Comparison of ENCODE assay signal across 8 cellular contexts in genomic region chr2:176130153-176130916, GRCh38. TPM values are rescaled to one million over a fixed set of nuclear protein-coding genes. Genes with fewer than 3 reads are reported as not detected.
DNase-seq lines count a peak whose midpoint lies in the region; ATAC-seq, FAIRE-seq and TF ChIP-seq lines count a peak whose summit lies in the region.

No MANE protein-coding gene starts in this region.

- H2AFZ ChIP-seq in K562 (ENCODE audit: low read depth, low read length) = peak overlapping the region; percentile 28; the same call in 1 of the 2 replicates

- H3K4me1 ChIP-seq in CD8-positive, alpha-beta memory T cell (ENCODE audit: insufficient read depth, low read length) = peaks cover 20% of the 10 kb centered on the region
- peaks cover 0 to 21% of the 10 kb centered on the region in 2 experiments; a peak in 2 of 5 replicates for H3K4me1 ChIP-seq in K562 (replicated peaks in 1 of 2; ENCODE audit: control insufficient read depth in 2 of 2, insufficient read depth in 2 of 2, low read length in 2 of 2)
- peaks cover 17% of the 10 kb centered on the region for H3K4me1 ChIP-seq in mucosa of descending colon (ENCODE audit: low read depth)
- H3K4me1 ChIP-seq in aorta (ENCODE audit: control insufficient read depth in 1 of 2, insufficient read depth in 2 of 2, low read length in 2 of 2) = no peaks in the 10 kb centered on the region

- peak overlapping the region; percentile 29 for H3K4me2 ChIP-seq in K562 (ENCODE audit: insufficient read depth, low read length)

- peak overlapping the region; percentile 60 to 92 (median 78) for H3K4me3 Mint-ChIP-seq in CD8-positive, alpha-beta memory T cell

- peak in 2 of 5 donors; percentile 27 to 30 for DNase-seq in CD8-positive, alpha-beta memory T cell
- peak; percentile 31 for DNase-seq in NCI-H2029 treated with DMSO at 0.1 percent for 48 hours (lab: John Stamatoyannopoulos, UW)
- DNase-seq in K562 (ENCODE audit: extremely low read depth in 1 of 4, low spot score in 3 of 4) = peak; percentile 49 to 66 (median 61)
- DNase-seq in mucosa of descending colon = peak; percentile 60 to 74 (median 67)
- peak in 1 of 2 donors; percentile 89 for DNase-seq in aorta
- DNase-seq in frontal cortex (ENCODE audit: low spot score in 2 of 2) = no peak

- H3K9me1 ChIP-seq in K562 (ENCODE audit: control insufficient read depth, insufficient read depth, low read length) = no peaks in the 10 kb centered on the region

- 0 out of 2 replicates have a peak, but pooled peaks cover 5% of the 10 kb centered on the region for H4K20me1 ChIP-seq in K562 (replicated peaks; ENCODE audit: control insufficient read depth, insufficient read depth, low read length)

- peaks cover 5 to 33% (median 21%) of the 10 kb centered on the region in 5 donors for H3K9me3 Mint-ChIP-seq in CD8-positive, alpha-beta memory T cell

- no peaks in the 10 kb centered on the region for H3K79me2 ChIP-seq in K562 (ENCODE audit: control insufficient read depth, insufficient read depth, low read length)

- no peak for TF ChIP-seq RAD21 in K562 (CRISPR knock-in tag; conservative IDR thresholded peaks at IDR 0.05 in 1 of 2, IDR thresholded peaks at IDR 0.05 in 1 of 2)

- POLR2A ChIA-PET in CD8-positive, alpha-beta memory T cell (lab: Charles Lee) = no interaction called here
- POLR2A ChIA-PET in K562 (lab: Yijun Ruan, JAX) = no interaction called here

- intact Hi-C loops in K562 (cut with micrococcal nuclease) = no loop called here
- intact Hi-C loops in mucosa of descending colon (cut with DNase I, micrococcal nuclease) = no loop called here
- intact Hi-C loops in aorta (cut with DNase I) = no loop called here

- in situ Hi-C loops in K562 (cut with MboI) = loop anchor here (25.0 kb wide), 2 partner anchors 682 to 1632 kb away; no protein-coding TSS in a partner anchor

- no peaks in the 10 kb centered on the region for H3K36me3 Mint-ChIP-seq in CD8-positive, alpha-beta memory T cell

- TF ChIP-seq CTCF in K562 (IDR thresholded peaks at IDR 0.05 in 2 of 3, conservative IDR thresholded peaks at IDR 0.05 in 1 of 3; ENCODE audit: insufficient read depth in 2 of 3, low read depth in 1 of 3, low read length in 3 of 3) (no peak), mucosa of descending colon (IDR thresholded peaks at IDR 0.05) (no peak)

- ATAC-seq in K562 (peak; percentile 80), mucosa of descending colon (peak; percentile 61), aorta (ENCODE audit: low FRiP score) (peak; percentile 60), GM18498 (IDR thresholded peaks at IDR 0.05; ENCODE audit: unreplicated experiment) (no peak), GM19455 (IDR thresholded peaks at IDR 0.05; ENCODE audit: unreplicated experiment) (no peak)

- H3K4me3 ChIP-seq in CD8-positive, alpha-beta memory T cell (ENCODE audit: low read length) = no peak overlapping the region
- peak overlapping the region; percentile 27 for H3K4me3 ChIP-seq in K562
- peak overlapping the region; percentile 36 for H3K4me3 ChIP-seq in mucosa of descending colon
- peak overlapping the region; percentile 61 to 83 for H3K4me3 ChIP-seq in aorta (ENCODE audit: low read length in 2 of 2)

- under 1% methylated on average over 45 of the region's 98 CpGs for WGBS in K562 (ENCODE audit: insufficient coverage, low coverage, missing lambda C conversion rate)
- 1% methylated on average over 41 to 98 of the region's 98 CpGs for WGBS in aorta, 2 donors

- H3K36me3 ChIP-seq in CD8-positive, alpha-beta memory T cell (ENCODE audit: insufficient read depth, low read length) = no peaks in the 10 kb centered on the region
- H3K36me3 ChIP-seq in K562 (ENCODE audit: control insufficient read depth, insufficient read depth, low read length) = no peaks in the 10 kb centered on the region
- no peaks in the 10 kb centered on the region for H3K36me3 ChIP-seq in mucosa of descending colon (ENCODE audit: low read depth)
- H3K36me3 ChIP-seq in aorta (ENCODE audit: control insufficient read depth in 1 of 2, insufficient read depth in 2 of 2, low read length in 1 of 2) = no peaks in the 10 kb centered on the region

- H3K27me3 Mint-ChIP-seq in CD8-positive, alpha-beta memory T cell = peaks cover 79 to 87% of the 10 kb centered on the region in 2 donors

- H3K4me1 Mint-ChIP-seq in CD8-positive, alpha-beta memory T cell = peaks cover 31 to 48% (median 37%) of the 10 kb centered on the region in 3 donors

- CTCF ChIA-PET in CD8-positive, alpha-beta memory T cell (lab: Charles Lee) = interaction anchor here (0.9 to 2.4 kb wide), 3 partner anchors 13 to 325 kb away, joined by 3 to 14 read pairs (median 3); no protein-coding TSS in a partner anchor
- CTCF ChIA-PET in K562 (lab: Yijun Ruan, JAX; ENCODE audit: low intra/inter-chr PET ratio) = no interaction called here

- no peak for TF ChIP-seq EP300 in K562 (IDR thresholded peaks at IDR 0.05; ENCODE audit: low read length)

- H3K27me3 ChIP-seq in CD8-positive, alpha-beta memory T cell (ENCODE audit: insufficient read depth, low read length, poor library complexity, severe bottlenecking) = peaks cover 88% of the 10 kb centered on the region
- H3K27me3 ChIP-seq in K562 (ENCODE audit: control insufficient read depth in 2 of 2, insufficient read depth in 2 of 2, low read length in 2 of 2) (peaks cover 47 to 63% of the 10 kb centered on the region in 2 experiments), aorta (ENCODE audit: control insufficient read depth in 1 of 2, insufficient read depth in 2 of 2, low read length in 1 of 2) (no peaks in the 10 kb centered on the region)

- no peak for TF ChIP-seq POLR2A in K562 (conservative IDR thresholded peaks at IDR 0.05)

- peak overlapping the region in 1 of 2 experiments; percentile 62; a peak in 2 of 4 replicates for H3K9ac ChIP-seq in K562 (ENCODE audit: insufficient read depth in 1 of 2, low read depth in 2 of 2, low read length in 2 of 2)

- H3K27ac ChIP-seq in CD8-positive, alpha-beta memory T cell (ENCODE audit: low read depth, low read length) = no peak overlapping the region
- H3K27ac ChIP-seq in K562 (ENCODE audit: extremely low read depth, low read depth, low read length) = no peak overlapping the region
- H3K27ac ChIP-seq in aorta (ENCODE audit: low read depth in 1 of 2, low read length in 2 of 2) = peak overlapping the region; percentile 54 to 64

- H3K9me3 ChIP-seq in CD8-positive, alpha-beta memory T cell (ENCODE audit: low read length) = no peaks in the 10 kb centered on the region
- H3K9me3 ChIP-seq in K562 (replicated peaks; ENCODE audit: control insufficient read depth, insufficient read depth, low read depth, low read length) (no peaks in the 10 kb centered on the region), mucosa of descending colon (no peaks in the 10 kb centered on the region), aorta (ENCODE audit: control insufficient read depth, low read length) (no peaks in the 10 kb centered on the region)

- H3K27ac Mint-ChIP-seq in CD8-positive, alpha-beta memory T cell = peak overlapping the region in 2 of 8 donors; percentile 13 to 71

- BruUV-seq in K562 (replicated peaks; lab: Mats Ljungman, UMichigan) = no TSS peak

- no peak for FAIRE-seq in K562 (lab: Jason Lieb, UNC)
- FAIRE-seq in frontal cortex (lab: Jason Lieb, UNC) = no peak

RNA-seq across cellular contexts. Expression of gene HOXD8, which starts 0.8 kb away (rescaled TPM):
- total RNA-seq in CD8-positive, alpha-beta memory T cell = not detected
- polyA plus RNA-seq in CD8-positive, alpha-beta memory T cell = not detected
- not detected in 2 replicates for total RNA-seq in K562 (2011; cell fraction: chromatin; rRNA removed; ENCODE audit: low replicate concordance)
- total RNA-seq in K562 (2011; cell fraction: nucleolus; rRNA removed) = not detected in 2 replicates
- total RNA-seq in K562 (2011; cell fraction: nucleoplasm; rRNA removed) = not detected in 2 replicates
- not detected in 2 replicates for total RNA-seq in K562 (2014; rRNA removed)
- total RNA-seq in K562 (2014; rRNA removed; fragmentation: Illumina TruSeq; extraction: Trizol) = 0.15 TPM in 1 of 2 replicates, not detected in the other
- not detected in 2 replicates for total RNA-seq in K562 (2015; rRNA removed; fragmentation: Illumina TruSeq; extraction: Trizol)
- not detected in 2 replicates for total RNA-seq in K562 (2021)
- polyA plus RNA-seq in K562 (2011; rRNA removed) = not detected in 2 replicates
- polyA plus RNA-seq in K562 (2011; cell fraction: cytosol; rRNA removed) = not detected in 2 replicates
- polyA plus RNA-seq in K562 (2011; cell fraction: nucleus; rRNA removed) = not detected in 2 replicates
- polyA plus RNA-seq in K562 (2012) = 0.57 TPM in 1 of 2 replicates, not detected in the other
- not detected in 2 replicates for polyA plus RNA-seq in K562 (2014; fragmentation: Illumina TruSeq; extraction: Trizol)
- polyA plus RNA-seq in K562 (2014; fragmentation: Nextera tagmentation; extraction: Ambion mirVana) = under 1 TPM in 1 of 2 experiments, not detected in 1; 0.04 TPM
- 0.30 TPM in 1 of 2 replicates, not detected in the other for polyA plus RNA-seq in K562 (2014; rRNA removed)
- not detected in 2 replicates for polyA minus RNA-seq in K562 (2011; rRNA and poly(A)+ RNA removed)
- polyA minus RNA-seq in K562 (2011; cell fraction: cytosol; rRNA and poly(A)+ RNA removed) = not detected in 2 replicates
- polyA minus RNA-seq in K562 (2011; cell fraction: nucleus; rRNA and poly(A)+ RNA removed) = 0.22 TPM in 1 of 2 replicates, not detected in the other
- total RNA-seq in mucosa of descending colon = 10 to 100 TPM in 1 of 3 donors, 1 to 10 TPM in 2; 4.9 to 13.8 (median 5.6) TPM
- 10 to 100 TPM; 11.5 to 14.4 TPM for total RNA-seq in aorta
- 1 to 10 TPM; 2.5 to 7.3 TPM for polyA plus RNA-seq in aorta
- total RNA-seq in frontal cortex = not detected

RNA-seq across cellular contexts. Expression of gene HOXD9, which starts 7.8 kb away (rescaled TPM):
- not detected for total RNA-seq in CD8-positive, alpha-beta memory T cell
- polyA plus RNA-seq in CD8-positive, alpha-beta memory T cell = not detected
- not detected in 2 replicates for total RNA-seq in K562 (2011; cell fraction: chromatin; rRNA removed; ENCODE audit: low replicate concordance)
- total RNA-seq in K562 (2011; cell fraction: nucleolus; rRNA removed) = not detected in 2 replicates
- not detected in 2 replicates for total RNA-seq in K562 (2011; cell fraction: nucleoplasm; rRNA removed)
- total RNA-seq in K562 (2014; rRNA removed) (not detected in 2 replicates), K562 (2014; rRNA removed; fragmentation: Illumina TruSeq; extraction: Trizol) (not detected in 2 replicates), K562 (2015; rRNA removed; fragmentation: Illumina TruSeq; extraction: Trizol) (not detected in 2 replicates), K562 (2021) (not detected in 2 replicates), mucosa of descending colon (1 to 10 TPM; 2.1 to 5.6 (median 2.2) TPM), aorta (1 to 10 TPM; 1.8 to 2.3 TPM), frontal cortex (not detected)
- polyA plus RNA-seq in K562 (2011; rRNA removed) (not detected in 2 replicates), K562 (2014; fragmentation: Illumina TruSeq; extraction: Trizol) (not detected in 2 replicates), K562 (2014; fragmentation: Nextera tagmentation; extraction: Ambion mirVana) (not detected), K562 (2014; rRNA removed) (not detected in 2 replicates), aorta (under 1 TPM in 1 of 2 donors, not detected in 1; 0.08 TPM)
- polyA plus RNA-seq in K562 (2011; cell fraction: cytosol; rRNA removed) = not detected in 2 replicates
- not detected in 2 replicates for polyA plus RNA-seq in K562 (2011; cell fraction: nucleus; rRNA removed)
- polyA plus RNA-seq in K562 (2012) = not detected in 2 replicates
- not detected in 2 replicates for polyA minus RNA-seq in K562 (2011; rRNA and poly(A)+ RNA removed)
- not detected in 2 replicates for polyA minus RNA-seq in K562 (2011; cell fraction: cytosol; rRNA and poly(A)+ RNA removed)
- not detected in 2 replicates for polyA minus RNA-seq in K562 (2011; cell fraction: nucleus; rRNA and poly(A)+ RNA removed)

RNA-seq across cellular contexts. Expression of gene HOXD10, which starts 13.8 kb away (rescaled TPM):
- total RNA-seq in CD8-positive, alpha-beta memory T cell = not detected
- not detected for polyA plus RNA-seq in CD8-positive, alpha-beta memory T cell
- not detected in 2 replicates for total RNA-seq in K562 (2011; cell fraction: chromatin; rRNA removed; ENCODE audit: low replicate concordance)
- not detected in 2 replicates for total RNA-seq in K562 (2011; cell fraction: nucleolus; rRNA removed)
- total RNA-seq in K562 (2011; cell fraction: nucleoplasm; rRNA removed) = not detected in 2 replicates
- total RNA-seq in K562 (2014; rRNA removed) (not detected in 2 replicates), K562 (2014; rRNA removed; fragmentation: Illumina TruSeq; extraction: Trizol) (not detected in 2 replicates), K562 (2015; rRNA removed; fragmentation: Illumina TruSeq; extraction: Trizol) (not detected in 2 replicates), K562 (2021) (not detected in 2 replicates), mucosa of descending colon (1 to 10 TPM; 1.8 to 4.1 (median 3.0) TPM), aorta (1 to 10 TPM in 1 of 2 donors, not detected in 1; 1.4 TPM), frontal cortex (not detected)
- polyA plus RNA-seq in K562 (2011; rRNA removed) (not detected in 2 replicates), K562 (2014; fragmentation: Illumina TruSeq; extraction: Trizol) (not detected in 2 replicates), K562 (2014; fragmentation: Nextera tagmentation; extraction: Ambion mirVana) (not detected), K562 (2014; rRNA removed) (not detected in 2 replicates), aorta (not detected)
- not detected in 2 replicates for polyA plus RNA-seq in K562 (2011; cell fraction: cytosol; rRNA removed)
- polyA plus RNA-seq in K562 (2011; cell fraction: nucleus; rRNA removed) = not detected in 2 replicates
- polyA plus RNA-seq in K562 (2012) = not detected in 2 replicates
- not detected in 2 replicates for polyA minus RNA-seq in K562 (2011; rRNA and poly(A)+ RNA removed)
- not detected in 2 replicates for polyA minus RNA-seq in K562 (2011; cell fraction: cytosol; rRNA and poly(A)+ RNA removed)
- polyA minus RNA-seq in K562 (2011; cell fraction: nucleus; rRNA and poly(A)+ RNA removed) = not detected in 2 replicates

RNA-seq across cellular contexts. Expression of gene HOXD4, which starts 21.0 kb away (rescaled TPM):
- not detected for total RNA-seq in CD8-positive, alpha-beta memory T cell
- polyA plus RNA-seq in CD8-positive, alpha-beta memory T cell = not detected
- total RNA-seq in K562 (2011; cell fraction: chromatin; rRNA removed; ENCODE audit: low replicate concordance) = not detected in 2 replicates
- total RNA-seq in K562 (2011; cell fraction: nucleolus; rRNA removed) = not detected in 2 replicates
- not detected in 2 replicates for total RNA-seq in K562 (2011; cell fraction: nucleoplasm; rRNA removed)
- total RNA-seq in K562 (2014; rRNA removed) = not detected in 2 replicates
- not detected in 2 replicates for total RNA-seq in K562 (2014; rRNA removed; fragmentation: Illumina TruSeq; extraction: Trizol)
- total RNA-seq in K562 (2015; rRNA removed; fragmentation: Illumina TruSeq; extraction: Trizol) = not detected in 2 replicates
- not detected in 2 replicates for total RNA-seq in K562 (2021)
- not detected in 2 replicates for polyA plus RNA-seq in K562 (2011; rRNA removed)
- 0.04 TPM in 1 of 2 replicates, not detected in the other for polyA plus RNA-seq in K562 (2011; cell fraction: cytosol; rRNA removed)
- not detected in 2 replicates for polyA plus RNA-seq in K562 (2011; cell fraction: nucleus; rRNA removed)
- polyA plus RNA-seq in K562 (2012) = 0.11 TPM in 1 of 2 replicates, not detected in the other
- polyA plus RNA-seq in K562 (2014; fragmentation: Illumina TruSeq; extraction: Trizol) = not detected in 2 replicates
- polyA plus RNA-seq in K562 (2014; fragmentation: Nextera tagmentation; extraction: Ambion mirVana) = not detected
- polyA plus RNA-seq in K562 (2014; rRNA removed) = not detected in 2 replicates
- not detected in 2 replicates for polyA minus RNA-seq in K562 (2011; rRNA and poly(A)+ RNA removed)
- polyA minus RNA-seq in K562 (2011; cell fraction: cytosol; rRNA and poly(A)+ RNA removed) = not detected in 2 replicates
- polyA minus RNA-seq in K562 (2011; cell fraction: nucleus; rRNA and poly(A)+ RNA removed) = not detected in 2 replicates
- 1 to 10 TPM; 4.7 to 6.5 (median 5.9) TPM for total RNA-seq in mucosa of descending colon
- 1 to 10 TPM; 7.7 to 9.8 TPM for total RNA-seq in aorta
- 1 to 10 TPM in 1 of 2 donors, not detected in 1; 7.7 TPM for polyA plus RNA-seq in aorta
- not detected for total RNA-seq in frontal cortex

RNA-seq across cellular contexts. Expression of gene HOXD11, which starts 23.3 kb away (rescaled TPM):
- not detected for total RNA-seq in CD8-positive, alpha-beta memory T cell
- not detected for polyA plus RNA-seq in CD8-positive, alpha-beta memory T cell
- not detected in 2 replicates for total RNA-seq in K562 (2011; cell fraction: chromatin; rRNA removed; ENCODE audit: low replicate concordance)
- not detected in 2 replicates for total RNA-seq in K562 (2011; cell fraction: nucleolus; rRNA removed)
- not detected in 2 replicates for total RNA-seq in K562 (2011; cell fraction: nucleoplasm; rRNA removed)
- total RNA-seq in K562 (2014; rRNA removed) = not detected in 2 replicates
- not detected in 2 replicates for total RNA-seq in K562 (2014; rRNA removed; fragmentation: Illumina TruSeq; extraction: Trizol)
- not detected in 2 replicates for total RNA-seq in K562 (2015; rRNA removed; fragmentation: Illumina TruSeq; extraction: Trizol)
- not detected in 2 replicates for total RNA-seq in K562 (2021)
- polyA plus RNA-seq in K562 (2011; rRNA removed) = not detected in 2 replicates
- not detected in 2 replicates for polyA plus RNA-seq in K562 (2011; cell fraction: cytosol; rRNA removed)
- polyA plus RNA-seq in K562 (2011; cell fraction: nucleus; rRNA removed) = not detected in 2 replicates
- polyA plus RNA-seq in K562 (2012) = not detected in 2 replicates
- not detected in 2 replicates for polyA plus RNA-seq in K562 (2014; fragmentation: Illumina TruSeq; extraction: Trizol)
- polyA plus RNA-seq in K562 (2014; fragmentation: Nextera tagmentation; extraction: Ambion mirVana) = not detected
- not detected in 2 replicates for polyA plus RNA-seq in K562 (2014; rRNA removed)
- not detected in 2 replicates for polyA minus RNA-seq in K562 (2011; rRNA and poly(A)+ RNA removed)
- polyA minus RNA-seq in K562 (2011; cell fraction: cytosol; rRNA and poly(A)+ RNA removed) = not detected in 2 replicates
- not detected in 2 replicates for polyA minus RNA-seq in K562 (2011; cell fraction: nucleus; rRNA and poly(A)+ RNA removed)
- total RNA-seq in mucosa of descending colon = 1 to 10 TPM; 1.2 to 2.1 (median 2.1) TPM
- under 1 TPM in 1 of 2 donors, not detected in 1; 0.29 TPM for total RNA-seq in aorta
- not detected for polyA plus RNA-seq in aorta
- total RNA-seq in frontal cortex = not detected

Comparison
In these comparisons a context has a peak if more than half of its experiments do, and no peak if none do; other contexts are left out.
1. DNase-seq: peak in NCI-H2029 treated with DMSO at 0.1 percent for 48 hours (single experiment), K562 (4 of 4) and mucosa of descending colon (3 of 3); none in frontal cortex (0 of 2).
2. H3K27ac ChIP-seq: peak in aorta (2 of 2); none in CD8-positive, alpha-beta memory T cell (single experiment) and K562 (single experiment).
3. ATAC-seq: peak in K562 (single experiment), mucosa of descending colon (single experiment) and aorta (single experiment); none in GM18498 (single experiment) and GM19455 (single experiment).